ENCODE assay signal across 11 cellular contexts in genomic region chr6:111462770-111463391, GRCh38. TPM values are rescaled to one million over a fixed set of nuclear protein-coding genes. Genes with fewer than 3 reads are reported as not detected.
A peak's percentile ranks its signal among the peaks of the same experiment; 100 is the strongest.
DNase-seq lines count a peak whose midpoint lies in the region; ATAC-seq, FAIRE-seq and TF ChIP-seq lines count a peak whose summit lies in the region.
"Had no signal": no experiment of that assay in that cellular context is flagged by ENCODE, and none has a peak within 500 bp of the region (broad histone marks: within the 10 kb centered on the region; RNA-seq: fewer than 3 reads in every experiment).

No MANE protein-coding gene starts in this region.

- H3K4me3 Mint-ChIP-seq in immature natural killer cell: no peak overlapping the region
- H3K4me3 Mint-ChIP-seq: dendritic cell treated with granulocyte-macrophage colony-stimulating factor and Interleukin-4, amounts not matched to agents 40 ng/mL and 50 ng/mL, for 4 days; stimulated activated naive CD8-positive, alpha-beta T cell treated with anti-CD3 and anti-CD28 coated beads, Interleukin-15, Interleukin-2, amounts not matched to agents 100 ng/mL and 50 ng/mL, for 24 hours had no signal

- no peak overlapping the region for H3K4me2 ChIP-seq in Loucy (ENCODE audit: low read depth, low read length, poor library complexity, severe bottlenecking)
- no peak overlapping the region for H3K4me2 ChIP-seq in GM12878 (ENCODE audit: control insufficient read depth, insufficient read depth)

- H3K27me3 ChIP-seq in Loucy (ENCODE audit: insufficient read depth, low read length, poor library complexity, severe bottlenecking) (no peaks in the 10 kb centered on the region), GM12878 (replicated peaks in 1 of 2; ENCODE audit: control insufficient read depth in 2 of 2, insufficient read depth in 2 of 2, low read length in 1 of 2) (no peaks in the 10 kb centered on the region), upper lobe of left lung (no peaks in the 10 kb centered on the region)
- H3K27me3 ChIP-seq: SJSA1 had no signal

- TF ChIP-seq RAD21 in GM12878 (IDR thresholded peaks at IDR 0.05; ENCODE audit: insufficient read depth, low read depth, low read length): no peak

- H2AFZ ChIP-seq in Loucy (ENCODE audit: low read length) (no peak overlapping the region), GM12878 (ENCODE audit: control insufficient read depth, low read depth, low read length) (no peak overlapping the region)

- no TSS peak for BruUV-seq in GM12878 (replicated peaks; lab: Mats Ljungman, UMichigan)

- H3K4me1 Mint-ChIP-seq in immature natural killer cell: peaks cover 13 to 16% of the 10 kb centered on the region in 2 donors

- peaks cover 20 to 25% (median 23%) of the 10 kb centered on the region in 3 donors for H3K36me3 Mint-ChIP-seq in immature natural killer cell

- TF ChIP-seq POLR2A in GM12878 (IDR thresholded peaks at IDR 0.05; ENCODE audit: low read depth, low read length): no peak
- TF ChIP-seq POLR2A in upper lobe of left lung (IDR thresholded peaks at IDR 0.05): no peak

- WGBS in GM12878 (ENCODE audit: insufficient coverage, insufficient replicate concordance, low lambda C conversion rate, missing lambda C conversion rate): 98% methylated on average over 7 of the region's 7 CpGs
- WGBS in upper lobe of left lung, 2 donors: 60 to 64% methylated on average over 7 of the region's 7 CpGs

- intact Hi-C loops in GM12878 (cut with micrococcal nuclease; ENCODE audit: unreplicated experiment): no loop called here

- in situ Hi-C loops in GM12878 (cut with MboI): no loop called here

- no peaks in the 10 kb centered on the region for H3K27me3 Mint-ChIP-seq in immature natural killer cell (ENCODE audit: low read depth in 3 of 3)
- H3K27me3 Mint-ChIP-seq: dendritic cell treated with granulocyte-macrophage colony-stimulating factor and Interleukin-4, amounts not matched to agents 40 ng/mL and 50 ng/mL, for 4 days; stimulated activated naive CD8-positive, alpha-beta T cell treated with anti-CD3 and anti-CD28 coated beads, Interleukin-15, Interleukin-2, amounts not matched to agents 100 ng/mL and 50 ng/mL, for 24 hours had no signal

- H3K4me1 ChIP-seq in Loucy (ENCODE audit: insufficient read depth, low read length, poor library complexity, severe bottlenecking): peaks cover 11% of the 10 kb centered on the region
- H3K4me1 ChIP-seq in GM12878 (ENCODE audit: control insufficient read depth, insufficient read depth, low read length): no peaks in the 10 kb centered on the region
- peaks cover 9 to 20% (median 15%) of the 10 kb centered on the region in 4 donors for H3K4me1 ChIP-seq in upper lobe of left lung

- TF ChIP-seq EP300 in GM12878 (IDR thresholded peaks at IDR 0.05; ENCODE audit: borderline replicate concordance in 1 of 2, control insufficient read depth in 1 of 2, low read depth in 2 of 2, low read length in 2 of 2): no peak
- TF ChIP-seq EP300 in upper lobe of left lung (IDR thresholded peaks at IDR 0.05): peak in 1 of 4 donors; percentile 67

- no peaks in the 10 kb centered on the region for H3K9me3 Mint-ChIP-seq in immature natural killer cell

- POLR2A ChIA-PET in GM12878 (lab: Charles Lee): interaction anchor here (0.6 to 1.6 kb wide), 3 partner anchors 11 to 204 kb away, joined by 3 to 9 read pairs (median 3); a partner anchor contains a TSS

- H3K27ac ChIP-seq in GM12878 (ENCODE audit: control insufficient read depth, insufficient read depth): no peak overlapping the region
- H3K27ac ChIP-seq in upper lobe of left lung: peak overlapping the region in 2 of 4 donors; percentile 32 to 58
- H3K27ac ChIP-seq: SJSA1 had no signal

- H3K9me3 ChIP-seq in Loucy (ENCODE audit: insufficient read depth, low read depth, low read length): peaks cover 7% of the 10 kb centered on the region
- H3K9me3 ChIP-seq in GM12878 (replicated peaks; ENCODE audit: control insufficient read depth, insufficient read depth, low read length): peaks cover 28% of the 10 kb centered on the region
- peaks cover 0 to 5% (median 0%) of the 10 kb centered on the region in 4 donors for H3K9me3 ChIP-seq in upper lobe of left lung
- H3K9me3 ChIP-seq: SJSA1 had no signal

- SMC1A ChIA-PET in GM12878 (lab: Charles Lee; ENCODE audit: uncharacterized antibody, unreplicated experiment): interaction anchor here (1.2 to 4.0 kb wide), 4 partner anchors 9 to 204 kb away, joined by 3 to 24 read pairs (median 6); a partner anchor contains a TSS

- peaks cover 90% of the 10 kb centered on the region for H3K79me2 ChIP-seq in Loucy (ENCODE audit: insufficient read depth, low read length)
- peaks cover 60% of the 10 kb centered on the region for H3K79me2 ChIP-seq in GM12878 (ENCODE audit: control insufficient read depth, insufficient read depth, low read length)

- FAIRE-seq in GM12878 (lab: Jason Lieb, UNC): no peak
- FAIRE-seq: islet of Langerhans had no signal

- no peak for DNase-seq in GM12878 (ENCODE audit: low read depth, low spot score)
- no peak for DNase-seq in immature natural killer cell
- DNase-seq in upper lobe of left lung: no peak
- DNase-seq in SHP77 treated with DMSO at 0.1 percent for 48 hours (lab: John Stamatoyannopoulos, UW): no peak
- no peak for DNase-seq in GF-D8 (lab: John Stamatoyannopoulos, UW)

- TF ChIP-seq CTCF in Loucy (conservative IDR thresholded peaks at IDR 0.05; ENCODE audit: low read length): no peak
- TF ChIP-seq CTCF in GM12878 (IDR thresholded peaks at IDR 0.05 in 2 of 3, conservative IDR thresholded peaks at IDR 0.05 in 1 of 3; ENCODE audit: control insufficient read depth in 2 of 3, extremely low read depth in 1 of 3, insufficient read depth in 1 of 3, low read depth in 3 of 3, low read length in 3 of 3): no peak
- TF ChIP-seq CTCF in upper lobe of left lung (IDR thresholded peaks at IDR 0.05): no peak

- H4K20me1 ChIP-seq in Loucy (ENCODE audit: insufficient read depth, low read length, poor library complexity, severe bottlenecking): peaks cover 11% of the 10 kb centered on the region
- H4K20me1 ChIP-seq in GM12878 (ENCODE audit: control insufficient read depth, insufficient read depth): no peaks in the 10 kb centered on the region

- CTCF ChIA-PET in GM12878 (lab: Yijun Ruan, JAX): interaction anchor here (0.7 to 3.2 kb wide), 5 partner anchors 15 to 352 kb away, joined by 3 to 11 read pairs (median 4); a partner anchor contains a TSS

- H3K4me3 ChIP-seq in Loucy (ENCODE audit: low read length, poor library complexity, severe bottlenecking) (no peak overlapping the region), GM12878 (no peak overlapping the region), upper lobe of left lung (no peak overlapping the region)
- H3K4me3 ChIP-seq: SJSA1 had no signal

- peak overlapping the region in 4 of 6 donors; percentile 0 to 71 (median 30) for H3K27ac Mint-ChIP-seq in immature natural killer cell
- H3K27ac Mint-ChIP-seq: dendritic cell treated with granulocyte-macrophage colony-stimulating factor and Interleukin-4, amounts not matched to agents 40 ng/mL and 50 ng/mL, for 4 days; stimulated activated naive CD8-positive, alpha-beta T cell treated with anti-CD3 and anti-CD28 coated beads, Interleukin-15, Interleukin-2, amounts not matched to agents 100 ng/mL and 50 ng/mL, for 24 hours had no signal

- H3F3A ChIP-seq in Loucy (ENCODE audit: low read depth): no peaks in the 10 kb centered on the region

- RAD21 ChIA-PET in GM12878 (lab: Charles Lee; ENCODE audit: unreplicated experiment): interaction anchor here (0.5 to 3.2 kb wide), 3 partner anchors 15 to 564 kb away, joined by 4 to 16 read pairs (median 6); a partner anchor contains a TSS

- ATAC-seq in GM12878 (peak; percentile 50), upper lobe of left lung (ENCODE audit: low FRiP score in 2 of 2) (peak; percentile 59 to 74), HG03139 (IDR thresholded peaks at IDR 0.05; ENCODE audit: unreplicated experiment) (no peak)

- no peaks in the 10 kb centered on the region for H3K9me2 ChIP-seq in Loucy (replicated peaks; ENCODE audit: low read depth, low read length)

- H3K9ac ChIP-seq in Loucy (ENCODE audit: low read depth, low read length, poor library complexity, severe bottlenecking) (peak overlapping the region; percentile 12), GM12878 (ENCODE audit: control insufficient read depth, insufficient read depth, low read length) (no peak overlapping the region)

- H3K36me3 ChIP-seq in Loucy (ENCODE audit: insufficient read depth, low read length) (peaks cover 25% of the 10 kb centered on the region), GM12878 (ENCODE audit: control insufficient read depth in 2 of 2, insufficient read depth in 2 of 2, low read length in 1 of 2) (peaks cover 0 to 3% of the 10 kb centered on the region in 2 experiments; a peak in 2 of 4 replicates), upper lobe of left lung (peaks cover 0 to 9% (median 0%) of the 10 kb centered on the region in 4 donors)

TF ChIP-seq in GM12878, 131 proteins besides CTCF, POLR2A, EP300 and RAD21:
- TF ChIP-seq HCFC1 (IDR thresholded peaks at IDR 0.05; ENCODE audit: low read length): no peak

RNA-seq across cellular contexts. Expression of gene REV3L, which starts 20.1 kb away (rescaled TPM):
- 133 and 149 TPM in 2 replicates for total RNA-seq in GM12878 (2013; cell fraction: nucleolus; rRNA removed)
- total RNA-seq in GM12878 (2014; rRNA removed) (24.9 and 32.5 TPM in 2 replicates), GM12878 (2014; rRNA removed; fragmentation: Illumina TruSeq; extraction: Trizol) (29.3 and 30.1 TPM in 2 replicates), GM12878 (2021) (18.9 and 20.4 TPM in 2 replicates), upper lobe of left lung (100 to 1,000 TPM in 1 of 6 donors, 10 to 100 TPM in 5; 29.7 to 106 (median 38.0) TPM)
- polyA plus RNA-seq in GM12878 (2011; ENCODE audit: low read depth): 6.9 TPM
- polyA plus RNA-seq in GM12878 (2011; rRNA removed) (33.6 and 46.9 TPM in 2 replicates), GM12878 (2014; fragmentation: Illumina TruSeq; extraction: Trizol) (22.2 and 24.2 TPM in 2 replicates), GM12878 (2014; fragmentation: Nextera tagmentation; extraction: Ambion mirVana) (1 to 10 TPM; 7.6 to 8.6 TPM), GM12878 (2014; rRNA removed) (13.6 and 17.9 TPM in 2 replicates), GM12878 (2016; fragmentation: Nextera tagmentation; extraction: Ambion mirVana) (10 to 100 TPM; 20.9 to 22.5 TPM), immature natural killer cell (10 to 100 TPM in 1 of 3 donors, 1 to 10 TPM in 1, under 1 TPM in 1; 0.75 to 18.3 (median 9.0) TPM)
- polyA plus RNA-seq in GM12878 (2011; cell fraction: cytosol; rRNA removed): 12.9 and 13.8 TPM in 2 replicates
- polyA plus RNA-seq in GM12878 (2011; cell fraction: nucleus; rRNA removed): 24.7 and 30.4 TPM in 2 replicates
- 8.3 and 11.5 TPM in 2 replicates for polyA plus RNA-seq in GM12878 (2012)
- polyA minus RNA-seq in GM12878 (2011; rRNA and poly(A)+ RNA removed): 43.9 and 57.9 TPM in 2 replicates
- polyA minus RNA-seq in GM12878 (2011; cell fraction: cytosol; rRNA and poly(A)+ RNA removed): 21.4 and 26.6 TPM in 2 replicates
- polyA minus RNA-seq in GM12878 (2011; cell fraction: nucleus; rRNA and poly(A)+ RNA removed): 42.3 and 68.2 TPM in 2 replicates
